13 cellular contexts compared by ENCODE assay signal in genomic region chr7:93949468-93949867, GRCh38. TPM values are rescaled to one million over a fixed set of nuclear protein-coding genes. Genes with fewer than 3 reads are reported as not detected.
DNase-seq lines count a peak whose midpoint lies in the region; ATAC-seq and TF ChIP-seq lines count a peak whose summit lies in the region.
"Had no signal": no experiment of that assay in that cellular context is flagged by ENCODE, and none has a peak within 500 bp of the region (broad histone marks: within the 10 kb centered on the region; RNA-seq: fewer than 3 reads in every experiment).

No MANE protein-coding gene starts in this region.

- ATAC-seq in stimulated activated naive B cell treated with anti-CD40 and anti-IgM and Interleukin-4, amounts not matched to agents 10 μg/mL and 1 μg/mL and 100 μg/mL, for 72 hours (replicated peaks) = no peak

- H3K9me3 ChIP-seq in BE2C (no peaks in the 10 kb centered on the region), mesenchymal stem cell (ENCODE audit: control insufficient read depth, low read length) (no peaks in the 10 kb centered on the region)
- H3K9me3 ChIP-seq: Peyer's patch had no signal

- H2BK12ac ChIP-seq in mesenchymal stem cell (ENCODE audit: low read length in 2 of 2) = no peak overlapping the region

- H3K27ac ChIP-seq in mesenchymal stem cell (ENCODE audit: low read length, poor library complexity, severe bottlenecking) = no peak overlapping the region
- H3K27ac ChIP-seq: Peyer's patch had no signal

- H3K4me2 ChIP-seq in mesenchymal stem cell (ENCODE audit: low read length, poor library complexity, severe bottlenecking) = no peak overlapping the region

- H3K4me1 Mint-ChIP-seq in stimulated activated naive B cell treated with anti-CD40 and anti-IgM and Interleukin-4, amounts not matched to agents 10 μg/mL and 1 μg/mL and 100 μg/mL, for 72 hours = no peaks in the 10 kb centered on the region
- H3K4me1 Mint-ChIP-seq: H9, immature natural killer cell, nephron progenitor cell had no signal

- H3K4me3 Mint-ChIP-seq in stimulated activated naive B cell treated with anti-CD40 and anti-IgM and Interleukin-4, amounts not matched to agents 10 μg/mL and 1 μg/mL and 100 μg/mL, for 72 hours = no peak overlapping the region
- H3K4me3 Mint-ChIP-seq: H9, immature natural killer cell, nephron progenitor cell had no signal

- no peak overlapping the region for H3K9ac ChIP-seq in mesenchymal stem cell (ENCODE audit: low read length)

- no peaks in the 10 kb centered on the region for H3K79me1 ChIP-seq in mesenchymal stem cell (replicated peaks; ENCODE audit: low read length, poor library complexity, severe bottlenecking)

- H3K27me3 Mint-ChIP-seq in stimulated activated naive B cell treated with anti-CD40 and anti-IgM and Interleukin-4, amounts not matched to agents 10 μg/mL and 1 μg/mL and 100 μg/mL, for 72 hours = no peaks in the 10 kb centered on the region

- H4K8ac ChIP-seq in mesenchymal stem cell (ENCODE audit: low read length) = no peak overlapping the region

- H4K91ac ChIP-seq in mesenchymal stem cell (ENCODE audit: low read length) = no peak overlapping the region

- H3K36me3 Mint-ChIP-seq in stimulated activated naive B cell treated with anti-CD40 and anti-IgM and Interleukin-4, amounts not matched to agents 10 μg/mL and 1 μg/mL and 100 μg/mL, for 72 hours = peaks cover 0 to 2% of the 10 kb centered on the region in 2 donors

- no peak overlapping the region for H3K14ac ChIP-seq in mesenchymal stem cell (ENCODE audit: low read length in 2 of 2)

- no peaks in the 10 kb centered on the region; the same call in 1 of the 2 replicates for H3K4me1 ChIP-seq in BE2C
- H3K4me1 ChIP-seq in mesenchymal stem cell (ENCODE audit: control insufficient read depth, insufficient read depth, low read depth, low read length) = peaks cover 3% of the 10 kb centered on the region
- H3K4me1 ChIP-seq: Peyer's patch had no signal

- no peaks in the 10 kb centered on the region for H3K9me3 Mint-ChIP-seq in stimulated activated naive B cell treated with anti-CD40 and anti-IgM and Interleukin-4, amounts not matched to agents 10 μg/mL and 1 μg/mL and 100 μg/mL, for 72 hours
- H3K9me3 Mint-ChIP-seq: H9, immature natural killer cell, nephron progenitor cell had no signal

- no peak overlapping the region for H3K4ac ChIP-seq in mesenchymal stem cell (ENCODE audit: low read depth in 1 of 2, low read length in 2 of 2)

- DNase-seq in BE2C (peak; percentile 22), NCI-H2227 treated with DMSO at 0.1 percent for 48 hours (lab: John Stamatoyannopoulos, UW) (peak; percentile 44), choroid plexus epithelial cell (ENCODE audit: low read depth) (peak; percentile 90), mesenchymal stem cell (peak; percentile 95), occipital lobe (lab: John Stamatoyannopoulos, UW) (no peak), NOMO-1 (lab: John Stamatoyannopoulos, UW; ENCODE audit: unreplicated experiment in 2 of 2) (no peak), NCI-H1694 treated with DMSO at 0.1 percent for 48 hours (lab: John Stamatoyannopoulos, UW) (no peak)
- no peak for DNase-seq in stimulated activated naive B cell treated with anti-CD40 and anti-IgM and Interleukin-4, amounts not matched to agents 10 μg/mL and 1 μg/mL and 100 μg/mL, for 72 hours
- DNase-seq: H9, immature natural killer cell, NCI-H2081 treated with DMSO at 0.1 percent for 48 hours, nephron progenitor cell, Peyer's patch had no signal

- H2BK15ac ChIP-seq in mesenchymal stem cell (ENCODE audit: low read depth, poor library complexity, severe bottlenecking) = no peak overlapping the region

- no peak overlapping the region for H3K23ac ChIP-seq in mesenchymal stem cell (ENCODE audit: low read length in 2 of 2)

- no peak overlapping the region for H3K18ac ChIP-seq in mesenchymal stem cell (ENCODE audit: low read depth in 1 of 2, low read length in 2 of 2)

- no peak for TF ChIP-seq CTCF in BE2C (IDR thresholded peaks at IDR 0.05; ENCODE audit: low read depth, low read length)
- TF ChIP-seq CTCF in choroid plexus epithelial cell (conservative IDR thresholded peaks at IDR 0.05; ENCODE audit: low read depth, low read length) = no peak

- no peak overlapping the region for H2AFZ ChIP-seq in mesenchymal stem cell (ENCODE audit: low read depth, low read length)

- H2BK120ac ChIP-seq in mesenchymal stem cell (ENCODE audit: low read depth, low read length) = no peak overlapping the region

- no CpG with 5 or more reads among the region's 1 CpG for WGBS in mesenchymal stem cell

- H2BK5ac ChIP-seq in mesenchymal stem cell (ENCODE audit: low read depth, low read length, poor library complexity, severe bottlenecking) = no peak overlapping the region

- H2AK5ac ChIP-seq in mesenchymal stem cell (ENCODE audit: low read length, severe bottlenecking) = no peak overlapping the region

- H3K27ac Mint-ChIP-seq in stimulated activated naive B cell treated with anti-CD40 and anti-IgM and Interleukin-4, amounts not matched to agents 10 μg/mL and 1 μg/mL and 100 μg/mL, for 72 hours = no peak overlapping the region
- H3K27ac Mint-ChIP-seq: H9, immature natural killer cell, nephron progenitor cell had no signal

- H3K36me3 ChIP-seq in BE2C (no peaks in the 10 kb centered on the region), mesenchymal stem cell (ENCODE audit: control insufficient read depth in 1 of 2, insufficient read depth in 2 of 2, low read depth in 1 of 2, low read length in 2 of 2) (no peaks in the 10 kb centered on the region)
- H3K36me3 ChIP-seq: Peyer's patch had no signal

- H3K4me3 ChIP-seq in BE2C (ENCODE audit: low read depth, low read length) (no peak overlapping the region), choroid plexus epithelial cell (ENCODE audit: low read depth, low read length) (no peak overlapping the region), mesenchymal stem cell (ENCODE audit: insufficient read depth in 1 of 2, low read depth in 1 of 2, low read length in 2 of 2) (no peak overlapping the region)
- H3K4me3 ChIP-seq: Peyer's patch had no signal

- H3K27me3 ChIP-seq in BE2C = no peaks in the 10 kb centered on the region
- H3K27me3 ChIP-seq in mesenchymal stem cell (ENCODE audit: control insufficient read depth in 1 of 2, insufficient read depth in 1 of 2, low read length in 2 of 2) = no peaks in the 10 kb centered on the region
- H3K27me3 ChIP-seq: Peyer's patch had no signal

RNA-seq across cellular contexts. Expression of gene GNG11, which starts 27.9 kb away (rescaled TPM):
- polyA plus RNA-seq in BE2C (2012; ENCODE audit: insufficient read depth, insufficient read length, low read depth) = 0.19 TPM
- polyA plus RNA-seq in mesenchymal stem cell (2013, experiment 1 of 2) = 105 TPM
- polyA plus RNA-seq in mesenchymal stem cell (2013, experiment 2 of 2) = 111 TPM
- 4.5 TPM for total RNA-seq in occipital lobe

RNA-seq across cellular contexts. Expression of gene GNGT1, which starts 43.1 kb away (rescaled TPM):
- not detected for polyA plus RNA-seq in BE2C (2012; ENCODE audit: insufficient read depth, insufficient read length, low read depth)
- not detected for polyA plus RNA-seq in mesenchymal stem cell (2013, experiment 1 of 2)
- polyA plus RNA-seq in mesenchymal stem cell (2013, experiment 2 of 2) = 0.07 TPM
- total RNA-seq in occipital lobe = not detected
- total RNA-seq: Peyer's patch had no signal
- polyA plus RNA-seq: immature natural killer cell had no signal

RNA-seq across cellular contexts. Expression of gene BET1, which starts 54.7 kb away (rescaled TPM):
- polyA plus RNA-seq in BE2C (2012; ENCODE audit: insufficient read depth, insufficient read length, low read depth) = 10.4 TPM
- polyA plus RNA-seq in mesenchymal stem cell (2013, experiment 1 of 2) = 47.8 TPM
- polyA plus RNA-seq in mesenchymal stem cell (2013, experiment 2 of 2) = 52.7 TPM
- 30.1 TPM for total RNA-seq in occipital lobe

RNA-seq across cellular contexts. Expression of gene TFPI2, which starts 58.9 kb away (rescaled TPM):
- not detected for polyA plus RNA-seq in BE2C (2012; ENCODE audit: insufficient read depth, insufficient read length, low read depth)
- 405 TPM for polyA plus RNA-seq in mesenchymal stem cell (2013, experiment 1 of 2)
- 418 TPM for polyA plus RNA-seq in mesenchymal stem cell (2013, experiment 2 of 2)
- total RNA-seq in occipital lobe = 0.31 TPM
- polyA plus RNA-seq: immature natural killer cell had no signal

Comparison
In these comparisons a context has a peak if more than half of its experiments do, and no peak if none do; other contexts are left out.
1. DNase-seq: peak in BE2C (single experiment), NCI-H2227 treated with DMSO at 0.1 percent for 48 hours (single experiment), choroid plexus epithelial cell (single experiment) and mesenchymal stem cell (single experiment); none in occipital lobe (single experiment), NOMO-1 (0 of 2), NCI-H1694 treated with DMSO at 0.1 percent for 48 hours (single experiment) and stimulated activated naive B cell treated with anti-CD40 and anti-IgM and Interleukin-4, amounts not matched to agents 10 μg/mL and 1 μg/mL and 100 μg/mL, for 72 hours (single experiment).